Comparison of ENCODE assay signal across 20 cellular contexts in the genomic region with DNA sequence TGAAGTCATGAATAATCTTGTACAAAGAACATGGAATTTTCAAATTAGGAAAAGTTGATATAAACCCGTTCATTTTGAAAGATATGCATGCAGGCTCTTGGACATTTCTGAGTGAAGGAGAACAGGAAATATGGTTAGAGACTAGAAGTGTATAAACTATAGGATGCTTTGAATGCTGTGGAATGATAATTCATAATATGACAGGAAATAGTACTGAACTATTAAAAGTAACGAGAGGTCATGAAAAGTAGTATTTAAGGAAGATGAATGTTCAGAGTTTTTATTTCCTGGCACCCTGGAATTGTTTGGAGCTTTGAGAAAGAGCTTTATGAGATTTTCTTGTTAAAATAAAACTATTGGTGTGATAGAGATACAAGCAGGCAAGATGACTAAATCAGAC. TPM values are rescaled to one million over a fixed set of nuclear protein-coding genes. Genes with fewer than 3 reads are reported as not detected.
DNase-seq lines count a peak whose midpoint lies in the region; FAIRE-seq and TF ChIP-seq lines count a peak whose summit lies in the region.
"Had no signal": no experiment of that assay in that cellular context is flagged by ENCODE, and none has a peak within 500 bp of the region (broad histone marks: within the 10 kb centered on the region; RNA-seq: fewer than 3 reads in every experiment).

No MANE protein-coding gene starts in this region.

- H2BK5ac ChIP-seq in trophoblast cell (ENCODE audit: low read depth, low read length, poor library complexity) = no peak overlapping the region

- no peak for TF ChIP-seq CTCF in D721Med (IDR thresholded peaks at IDR 0.05; ENCODE audit: insufficient read depth, missing control alignments)
- no peak for TF ChIP-seq CTCF in HEK293 (tag by site-specific recombination; IDR thresholded peaks at IDR 0.05)

- POLR2A ChIA-PET in HEK293 (lab: Yijun Ruan, JAX) = no interaction called here

- H3K79me2 ChIP-seq in trophoblast cell (ENCODE audit: control insufficient read depth, insufficient read depth, low read length, poor library complexity) = no peaks in the 10 kb centered on the region

- H2BK12ac ChIP-seq in trophoblast cell (ENCODE audit: low read length) = no peak overlapping the region

- no peak overlapping the region for H2AFZ ChIP-seq in trophoblast cell (ENCODE audit: insufficient read depth, low read length, poor library complexity)

- H3K27ac ChIP-seq in HEK293 (ENCODE audit: extremely low read depth, low read depth, low read length) = no peak overlapping the region
- no peak overlapping the region for H3K27ac ChIP-seq in trophoblast cell (ENCODE audit: low read depth, low read length)
- H3K27ac ChIP-seq: BLaER1 had no signal

- H4K91ac ChIP-seq in trophoblast cell (ENCODE audit: low read depth, low read length) = no peak overlapping the region

- no peak overlapping the region for H4K12ac ChIP-seq in trophoblast cell (ENCODE audit: low read depth, low read length)

- H3K9me3 ChIP-seq in HEK293 (ENCODE audit: control insufficient read depth, insufficient read depth, low read depth, low read length) (no peaks in the 10 kb centered on the region), trophoblast cell (ENCODE audit: insufficient read depth, low read depth, low read length) (no peaks in the 10 kb centered on the region)
- H3K9me3 ChIP-seq: BLaER1 had no signal

- no peaks in the 10 kb centered on the region for H3K79me1 ChIP-seq in trophoblast cell (ENCODE audit: low read length)

- no peak overlapping the region for H4K8ac ChIP-seq in trophoblast cell (ENCODE audit: low read depth, low read length)

- H2BK120ac ChIP-seq in trophoblast cell (ENCODE audit: insufficient read depth, low read length, poor library complexity) = no peak overlapping the region

- no peak overlapping the region for H3K14ac ChIP-seq in trophoblast cell (ENCODE audit: low read length)

- H3K4me3 ChIP-seq in HEK293 (ENCODE audit: low read depth, low read length) = no peak overlapping the region
- H3K4me3 ChIP-seq in trophoblast cell (ENCODE audit: low read depth, low read length) = no peak overlapping the region
- H3K4me3 ChIP-seq: BLaER1 had no signal

- WGBS in trophoblast cell (ENCODE audit: extremely low coverage, insufficient coverage, insufficient read length) = no CpG with 5 or more reads among the region's 2 CpGs

- H3K27me3 ChIP-seq in trophoblast cell (ENCODE audit: insufficient read depth, low read length) = no peaks in the 10 kb centered on the region
- H3K27me3 ChIP-seq: BLaER1 had no signal

- no peak overlapping the region for H2AK5ac ChIP-seq in trophoblast cell (ENCODE audit: low read length)

- DNase-seq in D721Med (ENCODE audit: insufficient read length, low spot score) = no peak
- DNase-seq in foreskin melanocyte = peak; percentile 45
- DNase-seq in trophoblast cell = no peak
- no peak for DNase-seq in NCI-H1694 treated with DMSO at 0.1 percent for 48 hours (lab: John Stamatoyannopoulos, UW)
- DNase-seq in retina = no peak
- DNase-seq: Calu3; CD4-positive, alpha-beta memory T cell; DMS 273 treated with DMSO at 0.1 percent for 48 hours; DMS53; DND-41; H9; KG1 had no signal

- CTCF ChIA-PET in HEK293 (lab: Yijun Ruan, JAX) = interaction anchor here (0.7 kb wide), 1 partner anchor 20 kb away, joined by 3 read pairs; no protein-coding TSS in a partner anchor

- no peak overlapping the region for H3K18ac ChIP-seq in trophoblast cell (ENCODE audit: low read length)

- H3K23ac ChIP-seq in trophoblast cell (ENCODE audit: low read length) = no peak overlapping the region

- no peaks in the 10 kb centered on the region for H3K36me3 ChIP-seq in HEK293 (ENCODE audit: control insufficient read depth in 2 of 2, insufficient read depth in 1 of 2, low read length in 2 of 2)
- H3K36me3 ChIP-seq in trophoblast cell (ENCODE audit: control insufficient read depth in 1 of 2, insufficient read depth in 2 of 2, low read length in 2 of 2) = no peaks in the 10 kb centered on the region
- H3K36me3 ChIP-seq: BLaER1 had no signal

- H3K4me1 ChIP-seq in HEK293 (ENCODE audit: control insufficient read depth, insufficient read depth, low read length) (no peaks in the 10 kb centered on the region), trophoblast cell (ENCODE audit: control insufficient read depth in 1 of 2, insufficient read depth in 2 of 2, low read length in 2 of 2) (peaks cover 2% of the 10 kb centered on the region in 2 experiments)

- FAIRE-seq in D721Med (lab: Jason Lieb, UNC) = peak; percentile 29
- FAIRE-seq: A204.1, G401.6, GM12892, H1 had no signal

- H3K4me2 ChIP-seq in trophoblast cell (ENCODE audit: low read length) = no peak overlapping the region
- H3K4me2 ChIP-seq: BLaER1 had no signal

- no peak overlapping the region for H3K9ac ChIP-seq in trophoblast cell (ENCODE audit: low read length)
- H3K9ac ChIP-seq: BLaER1 had no signal

- H3K4ac ChIP-seq in trophoblast cell (ENCODE audit: low read depth, low read length) = no peak overlapping the region

TF ChIP-seq in HEK293, 187 proteins besides CTCF, POLR2A, EP300 and RAD21:
- TF ChIP-seq ZNF184 (tag by site-specific recombination; IDR thresholded peaks at IDR 0.05) (no peak), MZF1 (tag by site-specific recombination; IDR thresholded peaks at IDR 0.05; ENCODE audit: borderline replicate concordance) (0 out of 2 replicates have a peak, but pooled peaks have one; percentile 3), YY2 (tag by site-specific recombination; IDR thresholded peaks at IDR 0.05) (no peak)
- TF ChIP-seq, protein P1, sequence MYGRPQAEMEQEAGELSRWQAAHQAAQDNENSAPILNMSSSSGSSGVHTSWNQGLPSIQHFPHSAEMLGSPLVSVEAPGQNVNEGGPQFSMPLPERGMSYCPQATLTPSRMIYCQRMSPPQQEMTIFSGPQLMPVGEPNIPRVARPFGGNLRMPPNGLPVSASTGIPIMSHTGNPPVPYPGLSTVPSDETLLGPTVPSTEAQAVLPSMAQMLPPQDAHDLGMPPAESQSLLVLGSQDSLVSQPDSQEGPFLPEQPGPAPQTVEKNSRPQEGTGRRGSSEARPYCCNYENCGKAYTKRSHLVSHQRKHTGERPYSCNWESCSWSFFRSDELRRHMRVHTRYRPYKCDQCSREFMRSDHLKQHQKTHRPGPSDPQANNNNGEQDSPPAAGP (tag by site-specific recombination; IDR thresholded peaks at IDR 0.05) = no peak

RNA-seq across cellular contexts. Expression of gene CRB1, which starts 18.7 kb away (rescaled TPM):
- 0.03 and 0.04 TPM in 2 replicates for polyA plus RNA-seq in trophoblast cell (2013)
- polyA plus RNA-seq: AG04450, CD14-positive monocyte had no signal

RNA-seq across cellular contexts. Expression of gene ZBTB41, which starts 48.2 kb away (rescaled TPM):
- 3.7 TPM in 2 replicates for polyA plus RNA-seq in trophoblast cell (2013)
